In the genomic region with DNA sequence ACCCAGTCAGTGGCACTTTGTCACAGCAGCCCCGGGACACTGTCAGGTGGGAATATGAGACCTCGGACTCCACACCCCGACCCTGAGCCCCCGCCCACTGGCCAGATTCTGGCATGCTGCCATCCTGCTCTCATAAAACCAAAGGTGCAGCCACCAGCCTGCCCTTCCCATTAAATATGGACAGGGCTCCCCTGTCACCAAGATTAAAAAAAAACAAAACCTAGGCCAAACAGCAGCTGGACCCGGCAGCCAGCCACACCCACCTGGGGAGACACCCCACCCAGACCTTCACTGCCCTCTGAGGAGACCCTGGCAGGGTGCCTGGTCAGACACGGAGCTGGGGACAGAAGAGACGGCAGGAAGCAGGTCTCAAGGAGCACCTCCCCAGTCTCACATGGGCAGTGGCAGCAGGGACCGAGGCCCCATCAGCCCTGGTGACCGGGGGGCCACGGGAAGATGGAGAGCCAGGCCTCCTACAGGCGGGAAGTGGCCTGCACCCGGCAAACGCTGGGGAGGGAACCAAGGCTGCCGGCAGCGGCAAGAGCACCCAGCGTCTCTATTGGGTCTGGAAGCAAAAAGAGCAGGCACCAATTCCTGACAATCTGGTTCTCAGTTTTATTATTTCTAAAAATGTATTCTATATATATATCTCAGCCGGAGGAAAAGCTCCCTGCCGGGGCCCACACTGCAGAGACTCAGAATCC, we compare ENCODE assay signal across 16 cellular contexts.
"Had no signal": no experiment of that assay in that cellular context is flagged by ENCODE, and none has a peak within 500 bp of the region (broad histone marks: within the 10 kb centered on the region; RNA-seq: fewer than 3 reads in every experiment).

No MANE protein-coding gene starts in this region.

- H3K9me3 ChIP-seq: breast epithelium, esophagus squamous epithelium, neutrophil, tibial artery had no signal

- H3K36me3 Mint-ChIP-seq: activated naive CD4-positive, alpha-beta T cell treated with anti-CD3 and anti-CD28 coated beads, Interleukin-2, amount 50 U/mL, for 72 hours; naive B cell had no signal

- H3K27me3 ChIP-seq: breast epithelium, esophagus squamous epithelium, neutrophil, tibial artery had no signal

- H3K36me3 ChIP-seq: breast epithelium, neutrophil had no signal

- FAIRE-seq: islet of Langerhans, small intestine had no signal

- H3K27me3 Mint-ChIP-seq: naive B cell, T-helper 17 cell had no signal

- H3K9me3 Mint-ChIP-seq: activated naive CD4-positive, alpha-beta T cell treated with anti-CD3 and anti-CD28 coated beads, Interleukin-2, amount 50 U/mL, for 72 hours; naive B cell had no signal

- H3K4me1 Mint-ChIP-seq: naive B cell, T-helper 17 cell had no signal

- H3K4me3 Mint-ChIP-seq: naive B cell, T-helper 17 cell had no signal

- ATAC-seq: activated naive CD4-positive, alpha-beta T cell treated with anti-CD3 and anti-CD28 coated beads, Interleukin-2, amount 50 U/mL, for 72 hours; left ventricle myocardium superior; T-helper 17 cell had no signal

- H3K27ac ChIP-seq: breast epithelium, neutrophil, tibial artery had no signal

- DNase-seq: activated effector memory CD4-positive, alpha-beta T cell treated with Interleukin-2 at 50 U/mL for 16 hours; activated T-cell treated with anti-CD3 and anti-CD28 coated beads, Interleukin-2, amount 50 U/mL, for 1 hour; amniotic stem cell; esophagus squamous epithelium; foreskin fibroblast; glutamatergic neuron; left ventricle myocardium superior; mesenchymal stem cell; naive B cell; small intestine; T-helper 17 cell; tibial artery had no signal

- H3K4me3 ChIP-seq: breast epithelium, esophagus squamous epithelium, tibial artery had no signal

- H3K4me1 ChIP-seq: breast epithelium had no signal

- H3K27ac Mint-ChIP-seq: activated naive CD4-positive, alpha-beta T cell treated with anti-CD3 and anti-CD28 coated beads, Interleukin-2, amount 50 U/mL, for 72 hours; T-helper 17 cell had no signal
